ENCODE assay signal across 23 cellular contexts in the genomic region with DNA sequence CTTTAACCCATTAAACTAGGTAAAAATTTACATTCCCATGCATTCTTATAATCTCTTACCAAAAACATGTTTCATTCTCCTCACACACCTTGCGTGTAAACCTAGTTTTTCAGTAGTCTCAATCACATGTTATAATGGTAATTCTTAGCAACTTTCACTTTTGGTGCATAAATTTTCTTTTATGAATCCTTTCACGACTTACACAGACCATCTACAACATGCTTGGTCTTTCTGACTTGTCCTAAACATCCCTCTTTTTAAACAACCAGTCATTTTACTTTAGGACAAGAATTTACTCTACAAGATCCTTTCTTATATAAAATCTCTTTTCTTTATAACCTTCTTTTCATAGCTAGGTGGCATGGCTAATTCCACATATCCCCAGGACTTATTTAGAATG. TPM values are rescaled to one million over a fixed set of nuclear protein-coding genes. Genes with fewer than 3 reads are reported as not detected.
DNase-seq lines count a peak whose midpoint lies in the region; ATAC-seq and TF ChIP-seq lines count a peak whose summit lies in the region.
"Had no signal": no experiment of that assay in that cellular context is flagged by ENCODE, and none has a peak within 500 bp of the region (broad histone marks: within the 10 kb centered on the region; RNA-seq: fewer than 3 reads in every experiment).

No MANE protein-coding gene starts in this region.

- intact Hi-C loops in mammary epithelial cell (cut with micrococcal nuclease) = no loop called here

- H4K20me1 ChIP-seq in mammary epithelial cell (ENCODE audit: insufficient read depth, low read length) = no peaks in the 10 kb centered on the region

- no peak for TF ChIP-seq POLR2A in NB4 (IDR thresholded peaks at IDR 0.05; ENCODE audit: extremely low read depth, insufficient read length)

- BruUV-seq in mammary epithelial cell (replicated peaks; lab: Mats Ljungman, UMichigan) = no TSS peak

- no peaks in the 10 kb centered on the region for H3K27me3 ChIP-seq in mammary epithelial cell (ENCODE audit: insufficient read depth, low read length)
- H3K27me3 ChIP-seq: hepatocyte, spleen had no signal

- peaks cover 3% of the 10 kb centered on the region for H3K9me3 ChIP-seq in mammary epithelial cell (replicated peaks; ENCODE audit: insufficient read depth, low read length)
- H3K9me3 ChIP-seq: lower lobe of right lung had no signal

- no peak overlapping the region for H3K27ac ChIP-seq in mammary epithelial cell (ENCODE audit: insufficient read depth, low read depth, low read length)
- H3K27ac ChIP-seq: hepatocyte, lower lobe of right lung, RWPE1, spleen had no signal

- DNase-seq in A172 (ENCODE audit: low spot score) = peak; percentile 32
- DNase-seq in CMK (ENCODE audit: low read depth) = peak; percentile 24
- DNase-seq in NB4 (ENCODE audit: low read depth) = peak; percentile 42
- DNase-seq in mammary epithelial cell = peak; percentile 17
- no peak for DNase-seq in stimulated activated CD4-positive, alpha-beta T cell treated with anti-CD3 and anti-CD28 coated beads, Interleukin-12 subunit alpha, Interleukin-12 subunit beta, amount 100 ng/mL, for 4 hours
- DNase-seq: activated B cell treated with CpG ODN at 0.5 μM for 24 hours; activated CD4-positive, alpha-beta memory T cell treated with anti-CD3 and anti-CD28 coated beads for 36 hours; activated naive CD4-positive, alpha-beta T cell; CD8-positive, alpha-beta memory T cell; central memory CD4-positive, alpha-beta T cell; foreskin melanocyte; lower lobe of right lung; NCI-H146; occipital lobe; retina; spleen; T-helper 9 cell; trophoblast cell had no signal

- H3K79me2 ChIP-seq in mammary epithelial cell (ENCODE audit: insufficient read depth, low read length) = no peaks in the 10 kb centered on the region
- H3K79me2 ChIP-seq: hepatocyte had no signal

- no peaks in the 10 kb centered on the region for H3K36me3 ChIP-seq in mammary epithelial cell (ENCODE audit: insufficient read depth, low read length)
- H3K36me3 ChIP-seq: lower lobe of right lung, spleen had no signal

- in situ Hi-C loops in mammary epithelial cell (cut with MboI; ENCODE audit: low sequenced_read_pairs in 2 of 2) = no loop called here

- dilution Hi-C loops in mammary epithelial cell (cut with HindIII; ENCODE audit: low sequenced_read_pairs) = no loop called here

- 71% methylated on average over 2 of the region's 2 CpGs for WGBS in mammary epithelial cell (ENCODE audit: low coverage, missing lambda C conversion rate)

- H2AFZ ChIP-seq in mammary epithelial cell (ENCODE audit: low read depth, low read length) = no peak overlapping the region
- H2AFZ ChIP-seq: hepatocyte had no signal

- H3K4me2 ChIP-seq in mammary epithelial cell (ENCODE audit: insufficient read depth, low read depth, low read length) = no peak overlapping the region
- H3K4me2 ChIP-seq: hepatocyte had no signal

- no peak for ATAC-seq in HG03139 (IDR thresholded peaks at IDR 0.05; ENCODE audit: unreplicated experiment)
- no peak for ATAC-seq in GM19395 (IDR thresholded peaks at IDR 0.05; ENCODE audit: unreplicated experiment)
- no peak for ATAC-seq in GM21526 (IDR thresholded peaks at IDR 0.05; ENCODE audit: low FRiP score, unreplicated experiment)
- ATAC-seq: lower lobe of right lung had no signal

- H3K9ac ChIP-seq in mammary epithelial cell (ENCODE audit: insufficient read depth, low read length) = no peak overlapping the region

- H3K4me3 ChIP-seq in NB4 (ENCODE audit: low read depth, low read length) (no peak overlapping the region), mammary epithelial cell (replicated peaks in 1 of 3; ENCODE audit: insufficient read depth in 1 of 3, low read depth in 2 of 3, low read length in 3 of 3) (no peak overlapping the region)
- H3K4me3 ChIP-seq: hepatocyte, lower lobe of right lung, spleen had no signal

- TF ChIP-seq CTCF in NB4 (IDR thresholded peaks at IDR 0.05; ENCODE audit: low read depth, low read length) = no peak
- TF ChIP-seq CTCF in mammary epithelial cell (conservative IDR thresholded peaks at IDR 0.05 in 1 of 2, IDR thresholded peaks at IDR 0.05 in 1 of 2; ENCODE audit: extremely low read depth in 1 of 2, insufficient read depth in 1 of 2, low read depth in 1 of 2, low read length in 2 of 2) = no peak

- H3K4me1 ChIP-seq in mammary epithelial cell (ENCODE audit: insufficient read depth, low read length) = no peaks in the 10 kb centered on the region
- H3K4me1 ChIP-seq: lower lobe of right lung, spleen had no signal

- CTCF ChIA-PET in mammary epithelial cell (lab: Charles Lee; ENCODE audit: low non-redundant PET) = no interaction called here

RNA-seq across cellular contexts. Expression of a gene that starts 25.8 kb away (rescaled TPM):
- total RNA-seq in A172 (2014; rRNA removed; shearing (Covaris generic)) = 1.5 and 2.9 TPM in 2 replicates
- 1 to 10 TPM in 1 of 2 donors, under 1 TPM in 1; 0.78 to 1.3 TPM for total RNA-seq in mammary epithelial cell
- 0.18 TPM for polyA plus RNA-seq in mammary epithelial cell
- polyA minus RNA-seq in mammary epithelial cell = 16.2 TPM

RNA-seq across cellular contexts. Expression of a gene that starts 26.1 kb away (rescaled TPM):
- 73.4 and 75.3 TPM in 2 replicates for total RNA-seq in A172 (2014; rRNA removed; shearing (Covaris generic))
- 10 to 100 TPM; 44.2 to 52.7 TPM for total RNA-seq in mammary epithelial cell
- polyA plus RNA-seq in mammary epithelial cell = 26.6 TPM
- 13.3 TPM for polyA minus RNA-seq in mammary epithelial cell
